ENCODE assay signal across 12 cellular contexts in the genomic region with DNA sequence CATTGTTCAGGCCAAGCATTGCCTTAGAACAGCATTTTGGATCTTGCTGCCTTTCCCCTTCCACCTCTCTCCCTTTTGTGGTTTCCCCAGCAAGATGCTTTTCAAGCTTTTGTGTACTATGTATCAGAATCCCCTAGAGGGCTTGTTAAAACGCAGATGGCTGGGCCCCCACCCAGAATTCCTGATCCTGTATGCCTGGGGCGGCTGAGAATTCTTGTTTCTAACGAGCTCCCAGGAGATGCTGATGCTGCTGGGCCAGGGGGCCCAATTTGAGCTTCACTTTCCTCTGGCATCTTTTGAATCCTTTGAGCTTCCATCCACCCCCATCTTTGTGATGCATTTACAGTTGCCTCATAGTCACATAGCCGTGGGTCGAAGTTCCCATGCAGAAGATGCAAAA.
"Had no signal": no experiment of that assay in that cellular context is flagged by ENCODE, and none has a peak within 500 bp of the region (broad histone marks: within the 10 kb centered on the region; RNA-seq: fewer than 3 reads in every experiment).

No MANE protein-coding gene starts in this region.

- H3K4me3 ChIP-seq: breast epithelium, gastrocnemius medialis, heart right ventricle, lung, ovary had no signal

- DNase-seq: activated naive CD8-positive, alpha-beta T cell treated with anti-CD3 and anti-CD28 coated beads for 36 hours; cerebellar nuclear complex; effector memory CD8-positive, alpha-beta T cell; gastrocnemius medialis; heart right ventricle; left colon; ovary; stimulated activated CD4-positive, alpha-beta T cell treated with anti-CD3 and anti-CD28 coated beads, Interleukin-1b, Interleukin-23, amount 100 ng/mL, for 48 hours had no signal

- H3K36me3 ChIP-seq: breast epithelium, gastrocnemius medialis, heart right ventricle, ovary had no signal

- H3K9me3 ChIP-seq: breast epithelium, gastrocnemius medialis, heart right ventricle, ovary had no signal

- H3K27me3 ChIP-seq: gastrocnemius medialis, heart right ventricle, ovary had no signal

- H3K27ac ChIP-seq: breast epithelium, gastrocnemius medialis, heart right ventricle, ovary had no signal

- H3K4me1 ChIP-seq: breast epithelium, gastrocnemius medialis, heart right ventricle had no signal

- ATAC-seq: activated CD4-positive, CD25-positive, alpha-beta regulatory T cell treated with anti-CD3 and anti-CD28 coated beads, Interleukin-2, amount 50 U/mL, for 24 hours; effector memory CD8-positive, alpha-beta T cell; gastrocnemius medialis; heart right ventricle; sciatic nerve had no signal
